ENCODE assay signal across 15 cellular contexts in the genomic region with DNA sequence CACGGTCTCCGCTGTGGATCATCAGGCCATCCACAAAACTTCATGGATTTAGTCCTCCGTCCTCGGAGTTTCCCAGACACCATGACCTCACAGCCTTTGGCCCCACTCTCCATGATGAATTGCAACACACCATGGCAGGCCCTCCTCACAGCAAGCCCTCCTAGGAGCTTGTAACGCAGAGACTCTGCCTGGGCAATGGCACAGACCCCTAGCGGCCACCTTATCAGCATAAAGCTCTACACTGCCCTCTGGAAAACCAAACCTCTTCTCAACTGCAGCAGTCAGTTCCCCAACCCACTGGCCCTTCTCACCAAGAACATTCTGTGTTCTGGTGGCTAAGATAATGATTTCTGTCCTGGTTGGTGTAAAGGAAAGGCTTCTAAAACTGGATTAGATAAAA.
"Had no signal": no experiment of that assay in that cellular context is flagged by ENCODE, and none has a peak within 500 bp of the region (broad histone marks: within the 10 kb centered on the region; RNA-seq: fewer than 3 reads in every experiment).

No MANE protein-coding gene starts in this region.

- H3K4me3 ChIP-seq: lung, pancreas had no signal

- H3K4me3 Mint-ChIP-seq: activated T-helper 17 cell treated with anti-CD3 and anti-CD28 coated beads, Interleukin-2, amount 50 U/mL, for 72 hours; central memory CD8-positive, alpha-beta T cell; neural crest cell; stimulated activated effector memory CD8-positive, alpha-beta T cell treated with anti-CD3 and anti-CD28 coated beads, Interleukin-12 subunit alpha, Interleukin-12 subunit beta, amount 100 ng/mL, for 72 hours had no signal

- DNase-seq: activated CD4-positive, alpha-beta T cell treated with anti-CD3 and anti-CD28 coated beads for 1 hour; activated CD4-positive, alpha-beta T cell treated with anti-CD3 and anti-CD28 coated beads, Interleukin-2, amount 50 U/mL, for 48 hours; activated naive CD4-positive, alpha-beta T cell treated with Interleukin-2 at 50 U/mL for 16 hours; anterior cingulate cortex; brain microvascular endothelial cell; effector CD8-positive, alpha-beta T cell; foreskin fibroblast; left colon; T-helper 9 cell had no signal

- H3K27me3 ChIP-seq: brain microvascular endothelial cell, pancreas had no signal

- H3K27me3 Mint-ChIP-seq: activated T-helper 17 cell treated with anti-CD3 and anti-CD28 coated beads, Interleukin-2, amount 50 U/mL, for 72 hours; central memory CD8-positive, alpha-beta T cell had no signal

- H3K27ac Mint-ChIP-seq: activated T-helper 17 cell treated with anti-CD3 and anti-CD28 coated beads, Interleukin-2, amount 50 U/mL, for 72 hours; stimulated activated effector memory CD8-positive, alpha-beta T cell treated with anti-CD3 and anti-CD28 coated beads, Interleukin-12 subunit alpha, Interleukin-12 subunit beta, amount 100 ng/mL, for 72 hours had no signal

- H3K9me3 ChIP-seq: pancreas had no signal

- H3K9me3 Mint-ChIP-seq: activated T-helper 17 cell treated with anti-CD3 and anti-CD28 coated beads, Interleukin-2, amount 50 U/mL, for 72 hours; neural crest cell had no signal

- ATAC-seq: activated T-helper 17 cell treated with anti-CD3 and anti-CD28 coated beads, Interleukin-2, amount 50 U/mL, for 72 hours; left colon; pancreas; stimulated activated effector memory CD8-positive, alpha-beta T cell treated with anti-CD3 and anti-CD28 coated beads, Interleukin-12 subunit alpha, Interleukin-12 subunit beta, amount 100 ng/mL, for 72 hours had no signal

- H3K4me1 Mint-ChIP-seq: activated T-helper 17 cell treated with anti-CD3 and anti-CD28 coated beads, Interleukin-2, amount 50 U/mL, for 72 hours; central memory CD8-positive, alpha-beta T cell; neural crest cell; stimulated activated effector memory CD8-positive, alpha-beta T cell treated with anti-CD3 and anti-CD28 coated beads, Interleukin-12 subunit alpha, Interleukin-12 subunit beta, amount 100 ng/mL, for 72 hours had no signal

- H3K27ac ChIP-seq: brain microvascular endothelial cell, pancreas had no signal

- H3K4me1 ChIP-seq: pancreas had no signal

- H3K36me3 ChIP-seq: brain microvascular endothelial cell, pancreas had no signal

- H3K36me3 Mint-ChIP-seq: stimulated activated effector memory CD8-positive, alpha-beta T cell treated with anti-CD3 and anti-CD28 coated beads, Interleukin-12 subunit alpha, Interleukin-12 subunit beta, amount 100 ng/mL, for 72 hours had no signal
